In genomic region chr20:49610701-49611538, GRCh38 we compare ENCODE assay signal across 8 cellular contexts. TPM values are rescaled to one million over a fixed set of nuclear protein-coding genes. Genes with fewer than 3 reads are reported as not detected.
DNase-seq lines count a peak whose midpoint lies in the region; ATAC-seq, FAIRE-seq and TF ChIP-seq lines count a peak whose summit lies in the region.

No MANE protein-coding gene starts in this region.

- H3K4me3 ChIP-seq in SJCRH30 = peak overlapping the region; percentile 53
- peak overlapping the region in 1 of 4 donors; percentile 21 for H3K4me3 ChIP-seq in pancreas
- peak overlapping the region in 2 of 4 donors; percentile 13 to 29 for H3K4me3 ChIP-seq in upper lobe of left lung

- H3K27ac Mint-ChIP-seq in glutamatergic neuron (ENCODE audit: unreplicated experiment) = no peak overlapping the region

- intact Hi-C loops in pancreas (cut with DNase I) = loop anchor here in 2 of 3 donors (5.0 kb wide), 1 partner anchor 231 kb away; no protein-coding TSS in a partner anchor

- H3K36me3 ChIP-seq in SJCRH30 (no peaks in the 10 kb centered on the region), pancreas (no peaks in the 10 kb centered on the region), upper lobe of left lung (no peaks in the 10 kb centered on the region)

- peaks cover 8% of the 10 kb centered on the region for H3K27me3 Mint-ChIP-seq in glutamatergic neuron (ENCODE audit: unreplicated experiment)

- no peak for TF ChIP-seq POLR2A in upper lobe of left lung (IDR thresholded peaks at IDR 0.05)

- no peaks in the 10 kb centered on the region for H3K9me3 ChIP-seq in SJCRH30 (replicated peaks)
- no peaks in the 10 kb centered on the region for H3K9me3 ChIP-seq in pancreas
- no peaks in the 10 kb centered on the region for H3K9me3 ChIP-seq in upper lobe of left lung

- no peak overlapping the region for H3K27ac ChIP-seq in SJCRH30
- peak overlapping the region in 3 of 4 donors; percentile 8 to 41 (median 30) for H3K27ac ChIP-seq in pancreas
- peak overlapping the region in 2 of 4 donors; percentile 22 to 26 for H3K27ac ChIP-seq in upper lobe of left lung

- FAIRE-seq in pancreas (lab: Jason Lieb, UNC) = no peak

- no peaks in the 10 kb centered on the region for H3K27me3 ChIP-seq in SJCRH30
- no peaks in the 10 kb centered on the region for H3K27me3 ChIP-seq in pancreas
- no peaks in the 10 kb centered on the region for H3K27me3 ChIP-seq in upper lobe of left lung

- 14 to 15% methylated on average over 47 to 48 of the region's 48 CpGs for WGBS in pancreas, 2 donors
- 16 to 49% methylated on average over 12 to 40 of the region's 48 CpGs for WGBS in upper lobe of left lung, 2 donors

- ATAC-seq in pancreas (peak; percentile 80 to 93 (median 88)), upper lobe of left lung (ENCODE audit: low FRiP score in 2 of 2) (peak; percentile 91 to 93)

- H3K4me1 Mint-ChIP-seq in glutamatergic neuron (ENCODE audit: low read depth, unreplicated experiment) = peaks cover 3% of the 10 kb centered on the region

- H3K4me1 ChIP-seq in SJCRH30 (peaks cover 13% of the 10 kb centered on the region), pancreas (peaks cover 0 to 7% (median 0%) of the 10 kb centered on the region in 3 donors), upper lobe of left lung (peaks cover 11 to 18% (median 16%) of the 10 kb centered on the region in 4 donors)

- no peaks in the 10 kb centered on the region for H3K36me3 Mint-ChIP-seq in glutamatergic neuron (ENCODE audit: unreplicated experiment)

- TF ChIP-seq CTCF in glutamatergic neuron (IDR thresholded peaks at IDR 0.05; ENCODE audit: partially characterized antibody, unreplicated experiment) = peak; percentile 99
- TF ChIP-seq CTCF in pancreas (IDR thresholded peaks at IDR 0.05) = peak; percentile 98 to 99 (median 98)
- peak; percentile 100 for TF ChIP-seq CTCF in upper lobe of left lung (IDR thresholded peaks at IDR 0.05)

- H3K9me3 Mint-ChIP-seq in glutamatergic neuron (ENCODE audit: unreplicated experiment) = peaks cover 2% of the 10 kb centered on the region

- DNase-seq in AML-193 (lab: John Stamatoyannopoulos, UW) (peak; percentile 59 to 75), GM19238 (ENCODE audit: insufficient read length, low spot score) (peak; percentile 81), KG1 (lab: John Stamatoyannopoulos, UW) (peak; percentile 42), SJCRH30 (peak; percentile 90 to 92), activated gamma-delta T cell treated with Interleukin-2 at 50 U/mL for 16 hours (peak; percentile 66), glutamatergic neuron (peak; percentile 91), pancreas (peak; percentile 62 to 94 (median 86)), upper lobe of left lung (peak; percentile 92 to 96)

- peak in 1 of 4 donors; percentile 6 for TF ChIP-seq EP300 in upper lobe of left lung (IDR thresholded peaks at IDR 0.05)

- H3K4me3 Mint-ChIP-seq in glutamatergic neuron (ENCODE audit: unreplicated experiment) = peak overlapping the region; percentile 88

RNA-seq across cellular contexts. Expression of gene PTGIS, which starts 43.0 kb away (rescaled TPM):
- total RNA-seq in SJCRH30 (2014; rRNA removed; shearing (Covaris generic)) = 0.28 and 0.56 TPM in 2 replicates
- 0.12 TPM for total RNA-seq in glutamatergic neuron (ENCODE audit: unreplicated experiment)
- 10 to 100 TPM in 3 of 6 donors, 1 to 10 TPM in 3; 1.2 to 16.2 (median 6.6) TPM for total RNA-seq in pancreas
- polyA plus RNA-seq in pancreas = 1 to 10 TPM; 1.6 to 3.5 TPM
- 10 to 100 TPM in 4 of 6 donors, 1 to 10 TPM in 2; 8.2 to 71.4 (median 18.4) TPM for total RNA-seq in upper lobe of left lung

Comparison
In these comparisons a context has a peak if more than half of its experiments do, and no peak if none do; other contexts are left out.
1. DNase-seq: peak in every context shown above with its lines; median percentile 94 in upper lobe of left lung; 91 in SJCRH30; 91 in glutamatergic neuron; 86 in pancreas; 81 in GM19238; 67 in AML-193; 66 in activated gamma-delta T cell treated with Interleukin-2 at 50 U/mL for 16 hours; 42 in KG1.